ENCODE assay signal across 1 cellular context in genomic region chr10:91803386-91804125, GRCh38.
TF ChIP-seq lines count a peak whose summit lies in the region.

No MANE protein-coding gene starts in this region.

TF ChIP-seq in GM23338, 12 proteins besides CTCF, POLR2A, EP300 and RAD21 (continued from another document):
- TF ChIP-seq ETS1 (IDR thresholded peaks at IDR 0.05) (no peak), JUNB (IDR thresholded peaks at IDR 0.05; ENCODE audit: unreplicated experiment) (no peak), EZH2 (IDR thresholded peaks at IDR 0.05; ENCODE audit: low read depth, unreplicated experiment) (no peak), CREB1 (CRISPR knock-in tag; IDR thresholded peaks at IDR 0.05; ENCODE audit: low read depth) (no peak), POLR2AphosphoS5 (IDR thresholded peaks at IDR 0.05; ENCODE audit: low read depth) (no peak), ZNF114 (CRISPR knock-in tag; IDR thresholded peaks at IDR 0.05) (no peak), REST (IDR thresholded peaks at IDR 0.05; ENCODE audit: unreplicated experiment) (no peak), NANOG (IDR thresholded peaks at IDR 0.05; ENCODE audit: borderline replicate concordance) (no peak), ZNF462 (CRISPR knock-in tag; IDR thresholded peaks at IDR 0.05) (no peak), EZH2phosphoT487 (IDR thresholded peaks at IDR 0.05; ENCODE audit: unreplicated experiment) (no peak)
